16 cellular contexts compared by ENCODE assay signal in the genomic region with DNA sequence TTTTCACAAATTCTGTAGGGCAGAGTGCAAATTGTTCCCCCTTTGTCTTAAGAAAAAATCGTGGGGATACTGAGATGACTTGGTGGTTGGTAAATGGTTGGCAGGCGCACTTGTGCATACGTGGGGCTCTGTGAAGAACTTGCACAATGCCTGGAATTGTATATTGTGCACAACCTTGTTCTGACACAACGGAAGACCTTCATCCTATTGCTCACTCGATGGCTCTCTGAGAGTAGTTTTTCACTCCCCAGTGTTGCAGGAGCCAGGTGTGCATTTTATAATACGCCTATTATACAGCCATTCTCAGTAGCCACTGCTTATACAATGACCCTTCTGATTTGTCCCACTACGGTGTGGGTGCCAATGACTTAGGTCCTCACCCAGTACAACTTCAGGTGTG.
DNase-seq lines count a peak whose midpoint lies in the region; ATAC-seq and TF ChIP-seq lines count a peak whose summit lies in the region.
"Had no signal": no experiment of that assay in that cellular context is flagged by ENCODE, and none has a peak within 500 bp of the region (broad histone marks: within the 10 kb centered on the region; RNA-seq: fewer than 3 reads in every experiment).

No MANE protein-coding gene starts in this region.

- no peak for TF ChIP-seq POLR2A in HCT116 (IDR thresholded peaks at IDR 0.05; ENCODE audit: borderline replicate concordance, extremely low read depth, insufficient read depth, insufficient read length)

- in situ Hi-C loops in mammary epithelial cell (cut with MboI; ENCODE audit: low sequenced_read_pairs in 2 of 2): loop anchor here in 1 of 2 donors (10.0 kb wide), 1 partner anchor 132 kb away; no protein-coding TSS in a partner anchor

- 18% methylated on average over 6 of the region's 7 CpGs for WGBS in mammary epithelial cell (ENCODE audit: low coverage, missing lambda C conversion rate)
- 63% methylated on average over 7 of the region's 7 CpGs for WGBS in liver
- WGBS in smooth muscle cell (ENCODE audit: low lambda C conversion rate): 69% methylated on average over 7 of the region's 7 CpGs

- intact Hi-C loops in HCT116 (cut with micrococcal nuclease): no loop called here
- intact Hi-C loops in mammary epithelial cell (cut with micrococcal nuclease): loop anchor here (5.0 kb wide), 1 partner anchor 149 kb away; a partner anchor contains a TSS
- intact Hi-C loops in activated T-helper 2 cell treated with anti-CD3 and anti-CD28 coated beads, Interferon-gamma antibody, Interleukin-2, Interleukin-4, amounts not matched to agents 10 μg/mL and 5 μg/mL and 100 μg/mL, durations not matched to agents 14 hours and 24 hours and 36 hours (cut with micrococcal nuclease): no loop called here
- intact Hi-C loops in A673 (cut with micrococcal nuclease; ENCODE audit: unreplicated experiment): no loop called here

- TF ChIP-seq RAD21 in HCT116 (IDR thresholded peaks at IDR 0.05; ENCODE audit: low read depth) (no peak), liver (IDR thresholded peaks at IDR 0.05) (no peak)

- TF ChIP-seq CTCF in HCT116 (IDR thresholded peaks at IDR 0.05 in 2 of 3, conservative IDR thresholded peaks at IDR 0.05 in 1 of 3; ENCODE audit: borderline replicate concordance in 1 of 3, insufficient read depth in 1 of 3, low read depth in 2 of 3, low read length in 2 of 3): no peak
- no peak for TF ChIP-seq CTCF in mammary epithelial cell (conservative IDR thresholded peaks at IDR 0.05 in 1 of 2, IDR thresholded peaks at IDR 0.05 in 1 of 2; ENCODE audit: extremely low read depth in 1 of 2, insufficient read depth in 1 of 2, low read depth in 1 of 2, low read length in 2 of 2)
- no peak for TF ChIP-seq CTCF in liver (IDR thresholded peaks at IDR 0.05; ENCODE audit: low read depth, low read length, missing input control)
- no peak for TF ChIP-seq CTCF in smooth muscle cell (IDR thresholded peaks at IDR 0.05; ENCODE audit: borderline replicate concordance, insufficient read depth, poor library complexity, severe bottlenecking)
- no peak for TF ChIP-seq CTCF in A673 (conservative IDR thresholded peaks at IDR 0.05; ENCODE audit: low read depth, low read length)

- H3K9me3 ChIP-seq in HCT116 (ENCODE audit: control insufficient read depth in 1 of 2, insufficient read depth in 1 of 2, low read depth in 1 of 2, low read length in 2 of 2) (no peaks in the 10 kb centered on the region), mammary epithelial cell (replicated peaks; ENCODE audit: insufficient read depth, low read length) (no peaks in the 10 kb centered on the region), liver (ENCODE audit: control insufficient read depth in 4 of 4, low read length in 3 of 4) (no peaks in the 10 kb centered on the region), smooth muscle cell (replicated peaks; ENCODE audit: low read depth) (no peaks in the 10 kb centered on the region), A673 (ENCODE audit: low read depth, low read length, poor library complexity, severe bottlenecking) (no peaks in the 10 kb centered on the region)

- H3K27me3 ChIP-seq in HCT116 (ENCODE audit: insufficient read depth, low read length): no peaks in the 10 kb centered on the region
- no peaks in the 10 kb centered on the region for H3K27me3 ChIP-seq in mammary epithelial cell (ENCODE audit: insufficient read depth, low read length)
- no peaks in the 10 kb centered on the region for H3K27me3 ChIP-seq in liver (ENCODE audit: control insufficient read depth in 4 of 4, insufficient read depth in 4 of 4, low read length in 3 of 4)
- no peaks in the 10 kb centered on the region for H3K27me3 ChIP-seq in smooth muscle cell (ENCODE audit: low read depth)
- no peaks in the 10 kb centered on the region for H3K27me3 ChIP-seq in A673 (replicated peaks; ENCODE audit: insufficient read depth, low read depth, low read length, poor library complexity)
- H3K27me3 ChIP-seq: tibial nerve had no signal

- POLR2A ChIA-PET in HCT116 (lab: Charles Lee): no interaction called here
- POLR2A ChIA-PET in A673 (lab: Charles Lee; ENCODE audit: low non-redundant PET): no interaction called here

- H3K79me2 ChIP-seq in HCT116 (ENCODE audit: insufficient read depth, low read length) (no peaks in the 10 kb centered on the region), mammary epithelial cell (ENCODE audit: insufficient read depth, low read length) (no peaks in the 10 kb centered on the region), smooth muscle cell (ENCODE audit: low read depth) (no peaks in the 10 kb centered on the region)

- H2AFZ ChIP-seq in HCT116 (ENCODE audit: low read depth, low read length, poor library complexity, severe bottlenecking) (peak overlapping the region; percentile 6), mammary epithelial cell (ENCODE audit: low read depth, low read length) (peak overlapping the region; percentile 88), smooth muscle cell (ENCODE audit: low read depth) (peak overlapping the region; percentile 54)

- no peaks in the 10 kb centered on the region for H4K20me1 ChIP-seq in HCT116 (ENCODE audit: insufficient read depth)
- H4K20me1 ChIP-seq in mammary epithelial cell (ENCODE audit: insufficient read depth, low read length): no peaks in the 10 kb centered on the region
- no peaks in the 10 kb centered on the region for H4K20me1 ChIP-seq in smooth muscle cell (ENCODE audit: low read depth)

- no peaks in the 10 kb centered on the region for H3K9me2 ChIP-seq in HCT116 (ENCODE audit: insufficient read depth)

- H3K36me3 Mint-ChIP-seq in activated T-helper 2 cell treated with anti-CD3 and anti-CD28 coated beads, Interferon-gamma antibody, Interleukin-2, Interleukin-4, amounts not matched to agents 10 μg/mL and 5 μg/mL and 100 μg/mL, durations not matched to agents 14 hours and 24 hours and 36 hours (ENCODE audit: low read depth): no peaks in the 10 kb centered on the region

- ATAC-seq in HCT116: 0 out of 2 replicates have a peak, but pooled peaks have one; percentile 9
- no peak for ATAC-seq in HG03432 (IDR thresholded peaks at IDR 0.05; ENCODE audit: unreplicated experiment)
- ATAC-seq: activated T-cell treated with anti-CD3 and anti-CD28 coated beads, Interleukin-2, amount 50 U/mL, for 4 hours had no signal

- H3K4me3 ChIP-seq in HCT116 (replicated peaks in 1 of 2; ENCODE audit: low read depth in 1 of 2, low read length in 2 of 2): no peak overlapping the region
- no peak overlapping the region for H3K4me3 ChIP-seq in mammary epithelial cell (replicated peaks in 1 of 3; ENCODE audit: insufficient read depth in 1 of 3, low read depth in 2 of 3, low read length in 3 of 3)
- H3K4me3 ChIP-seq in liver (ENCODE audit: low read depth in 1 of 3, low read length in 3 of 3): peak overlapping the region in 1 of 3 donors; percentile 34
- H3K4me3 ChIP-seq in smooth muscle cell: no peak overlapping the region
- H3K4me3 ChIP-seq in A673 (ENCODE audit: low read depth, low read length, poor library complexity, severe bottlenecking): no peak overlapping the region
- H3K4me3 ChIP-seq: tibial nerve had no signal

- no peak overlapping the region for H3K9ac ChIP-seq in HCT116 (ENCODE audit: low read length)
- H3K9ac ChIP-seq in mammary epithelial cell (ENCODE audit: insufficient read depth, low read length): peak overlapping the region; percentile 8
- no peak overlapping the region for H3K9ac ChIP-seq in liver (ENCODE audit: low read depth in 1 of 2, low read length in 2 of 2)
- no peak overlapping the region for H3K9ac ChIP-seq in smooth muscle cell (ENCODE audit: low read depth)

- H3K9me3 Mint-ChIP-seq in activated T-helper 2 cell treated with anti-CD3 and anti-CD28 coated beads, Interferon-gamma antibody, Interleukin-2, Interleukin-4, amounts not matched to agents 10 μg/mL and 5 μg/mL and 100 μg/mL, durations not matched to agents 14 hours and 24 hours and 36 hours: peaks cover 6% of the 10 kb centered on the region
- H3K9me3 Mint-ChIP-seq: activated T-cell treated with anti-CD3 and anti-CD28 coated beads, Interleukin-2, amount 50 U/mL, for 4 hours had no signal

- H3K4me2 ChIP-seq in HCT116 (ENCODE audit: low read length) (peak overlapping the region; percentile 45; the same call in 1 of the 2 replicates), mammary epithelial cell (ENCODE audit: insufficient read depth, low read depth, low read length) (peak overlapping the region; percentile 4), smooth muscle cell (peak overlapping the region; percentile 28)

- H3K27me3 Mint-ChIP-seq in activated T-helper 2 cell treated with anti-CD3 and anti-CD28 coated beads, Interferon-gamma antibody, Interleukin-2, Interleukin-4, amounts not matched to agents 10 μg/mL and 5 μg/mL and 100 μg/mL, durations not matched to agents 14 hours and 24 hours and 36 hours (ENCODE audit: low read depth): peaks cover 9% of the 10 kb centered on the region

- H3F3A ChIP-seq in smooth muscle cell (ENCODE audit: low read depth): peaks cover 8% of the 10 kb centered on the region

- no peaks in the 10 kb centered on the region for H3K4me1 Mint-ChIP-seq in activated T-helper 2 cell treated with anti-CD3 and anti-CD28 coated beads, Interferon-gamma antibody, Interleukin-2, Interleukin-4, amounts not matched to agents 10 μg/mL and 5 μg/mL and 100 μg/mL, durations not matched to agents 14 hours and 24 hours and 36 hours (ENCODE audit: low read depth)

- DNase-seq in HCT116 (ENCODE audit: low read depth, low spot score): no peak
- DNase-seq in mammary epithelial cell: no peak
- no peak for DNase-seq in smooth muscle cell (lab: John Stamatoyannopoulos, UW; ENCODE audit: unreplicated experiment)
- no peak for DNase-seq in activated T-helper 2 cell treated with anti-CD3 and anti-CD28 coated beads, Interferon-gamma antibody, Interleukin-2, Interleukin-4, amounts not matched to agents 10 μg/mL and 5 μg/mL and 100 μg/mL, durations not matched to agents 14 hours and 24 hours and 36 hours (ENCODE audit: low spot score)
- DNase-seq in A673 (ENCODE audit: low spot score): no peak
- DNase-seq in stimulated activated CD4-positive, alpha-beta T cell treated with anti-CD3 and anti-CD28 coated beads, Interleukin-4, amount 100 ng/mL, for 1 hour: no peak
- DNase-seq: activated CD4-positive, alpha-beta T cell treated with anti-CD3 and anti-CD28 coated beads for 4 hours; activated T-cell treated with anti-CD3 and anti-CD28 coated beads, Interleukin-2, amount 50 U/mL, for 4 hours; cerebellar nuclear complex; erythroblast; hippocampal formation; OCI-M1; stimulated activated CD4-positive, alpha-beta T cell treated with anti-CD3 and anti-CD28 coated beads, Interleukin-15, amount 100 ng/mL, for 24 hours had no signal

- H3K4me1 ChIP-seq in HCT116 (ENCODE audit: control insufficient read depth in 1 of 2, insufficient read depth in 2 of 2, low read length in 2 of 2): peaks cover 3 to 11% of the 10 kb centered on the region in 2 experiments; a peak in 2 of 4 replicates
- H3K4me1 ChIP-seq in mammary epithelial cell (ENCODE audit: insufficient read depth, low read length): peaks cover 29% of the 10 kb centered on the region
- H3K4me1 ChIP-seq in liver (ENCODE audit: control insufficient read depth in 4 of 4, insufficient read depth in 4 of 4, low read length in 3 of 4): peaks cover 0 to 10% (median 5%) of the 10 kb centered on the region in 4 donors
- peaks cover 26% of the 10 kb centered on the region for H3K4me1 ChIP-seq in smooth muscle cell (ENCODE audit: low read depth)
- no peaks in the 10 kb centered on the region for H3K4me1 ChIP-seq in A673 (ENCODE audit: insufficient read depth, low read length, poor library complexity, severe bottlenecking)

- H3K27ac ChIP-seq in HCT116 (ENCODE audit: low read depth, low read length) (no peak overlapping the region), mammary epithelial cell (ENCODE audit: insufficient read depth, low read depth, low read length) (no peak overlapping the region), liver (ENCODE audit: low read depth in 1 of 2, low read length in 2 of 2) (peak overlapping the region; percentile 65 to 77), smooth muscle cell (ENCODE audit: low read depth) (peak overlapping the region; percentile 7), A673 (ENCODE audit: low read depth, low read length, poor library complexity, severe bottlenecking) (no peak overlapping the region)
- H3K27ac ChIP-seq: tibial nerve had no signal

- H3K36me3 ChIP-seq in HCT116 (ENCODE audit: control insufficient read depth in 1 of 2, insufficient read depth in 2 of 2, low read length in 2 of 2): no peaks in the 10 kb centered on the region
- H3K36me3 ChIP-seq in mammary epithelial cell (ENCODE audit: insufficient read depth, low read length): no peaks in the 10 kb centered on the region
- no peaks in the 10 kb centered on the region for H3K36me3 ChIP-seq in liver (ENCODE audit: control insufficient read depth in 4 of 4, insufficient read depth in 3 of 4, low read depth in 1 of 4, low read length in 3 of 4)
- H3K36me3 ChIP-seq in smooth muscle cell (ENCODE audit: low read depth): no peaks in the 10 kb centered on the region
- H3K36me3 ChIP-seq in A673 (ENCODE audit: insufficient read depth, low read length, poor library complexity, severe bottlenecking): no peaks in the 10 kb centered on the region
- H3K36me3 ChIP-seq: tibial nerve had no signal

- dilution Hi-C loops in mammary epithelial cell (cut with HindIII; ENCODE audit: low sequenced_read_pairs): no loop called here

- CTCF ChIA-PET in HCT116 (lab: Charles Lee) (no interaction called here), mammary epithelial cell (lab: Charles Lee; ENCODE audit: low non-redundant PET) (no interaction called here), A673 (lab: Charles Lee) (no interaction called here)

- BruUV-seq in HCT116 (replicated peaks; lab: Mats Ljungman, UMichigan) (no TSS peak), mammary epithelial cell (replicated peaks; lab: Mats Ljungman, UMichigan) (no TSS peak), A673 (replicated peaks; lab: Mats Ljungman, UMichigan) (no TSS peak)

- no peak overlapping the region for H3K27ac Mint-ChIP-seq in activated T-helper 2 cell treated with anti-CD3 and anti-CD28 coated beads, Interferon-gamma antibody, Interleukin-2, Interleukin-4, amounts not matched to agents 10 μg/mL and 5 μg/mL and 100 μg/mL, durations not matched to agents 14 hours and 24 hours and 36 hours

- RAD21 ChIA-PET in HCT116 (lab: Charles Lee; ENCODE audit: low non-redundant PET in 1 of 2, low total read pairs in 2 of 2, uncharacterized antibody in 2 of 2, unreplicated experiment in 2 of 2): no interaction called here

- H3K4me3 Mint-ChIP-seq in activated T-helper 2 cell treated with anti-CD3 and anti-CD28 coated beads, Interferon-gamma antibody, Interleukin-2, Interleukin-4, amounts not matched to agents 10 μg/mL and 5 μg/mL and 100 μg/mL, durations not matched to agents 14 hours and 24 hours and 36 hours (ENCODE audit: low read depth): no peak overlapping the region
- H3K4me3 Mint-ChIP-seq: activated T-cell treated with anti-CD3 and anti-CD28 coated beads, Interleukin-2, amount 50 U/mL, for 4 hours had no signal

Comparison
In these comparisons a context has a peak if more than half of its experiments do, and no peak if none do; other contexts are left out.
1. H2AFZ ChIP-seq: peak in every context shown above with its lines; median percentile 88 in mammary epithelial cell; 54 in smooth muscle cell; 6 in HCT116.
2. H3K27ac ChIP-seq: peak in liver (2 of 2) and smooth muscle cell (single experiment); none in HCT116 (single experiment), mammary epithelial cell (single experiment) and A673 (single experiment).
3. Peak in every context shown above with its lines, with median percentiles within 50 percentile points of each other: H3K4me2 ChIP-seq.